ENCODE assay signal across 14 cellular contexts in genomic region chr2:78020500-78020899, GRCh38.
"Had no signal": no experiment of that assay in that cellular context is flagged by ENCODE, and none has a peak within 500 bp of the region (broad histone marks: within the 10 kb centered on the region; RNA-seq: fewer than 3 reads in every experiment).

No MANE protein-coding gene starts in this region.

- DNase-seq: effector memory CD4-positive, alpha-beta T cell; gastrocnemius medialis; glutamatergic neuron; immature natural killer cell; left lung; lower lobe of right lung; natural killer cell; nucleus accumbens; ovary; right cardiac atrium; small intestine; stimulated activated CD4-positive, alpha-beta T cell treated with anti-CD3 and anti-CD28 coated beads, Interleukin-12 subunit alpha, Interleukin-12 subunit beta, amount 100 ng/mL, for 4 hours; stimulated activated naive CD4-positive, alpha-beta T cell; trophoblast cell had no signal

- ATAC-seq: gastrocnemius medialis, left lung, lower lobe of right lung, natural killer cell, right cardiac atrium had no signal
